ENCODE assay signal across 1 cellular context in the genomic region with DNA sequence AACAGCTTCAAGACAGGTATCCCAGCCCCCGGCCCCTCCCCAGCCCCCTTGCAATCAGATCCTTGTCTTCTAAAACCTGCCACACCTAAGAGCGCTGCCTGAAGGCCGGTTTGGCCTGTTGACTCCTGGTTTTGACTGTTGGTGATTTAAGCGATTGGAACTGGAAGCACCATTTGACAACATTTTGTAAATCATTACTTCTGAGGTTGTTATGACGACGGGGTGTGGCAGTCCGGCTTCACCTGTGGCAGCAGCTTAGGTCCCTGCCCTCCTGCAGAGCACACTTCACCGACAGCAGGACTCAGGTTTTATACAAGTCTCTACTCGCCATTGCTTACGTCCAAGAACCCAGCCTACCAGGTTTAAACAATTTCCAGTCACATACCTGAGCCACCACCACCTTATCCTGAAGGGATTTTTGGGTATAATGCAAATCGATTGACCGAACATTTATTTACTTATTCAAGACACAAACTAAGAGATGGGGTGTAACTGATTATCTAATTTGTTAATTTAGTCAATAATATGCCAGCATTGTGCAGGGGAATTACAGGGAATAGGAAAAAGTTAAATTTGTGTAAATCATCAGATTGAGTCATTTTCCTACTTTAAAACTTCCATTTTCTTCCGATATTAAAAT.
TF ChIP-seq lines count a peak whose summit lies in the region.

No MANE protein-coding gene starts in this region.

TF ChIP-seq in WTC11, 78 proteins besides CTCF, POLR2A, EP300 and RAD21 (continued from another document):
- TF ChIP-seq JAZF1 (CRISPR knock-in tag; IDR thresholded peaks at IDR 0.05) (no peak), IRF2 (CRISPR knock-in tag; IDR thresholded peaks at IDR 0.05; ENCODE audit: borderline replicate concordance, low read depth) (no peak), RELA (CRISPR knock-in tag; IDR thresholded peaks at IDR 0.05; ENCODE audit: borderline replicate concordance) (no peak), CREM (CRISPR knock-in tag; IDR thresholded peaks at IDR 0.05) (no peak), FOXP1 (CRISPR knock-in tag; IDR thresholded peaks at IDR 0.05; ENCODE audit: borderline replicate concordance) (no peak)
- TF ChIP-seq, protein P1, sequence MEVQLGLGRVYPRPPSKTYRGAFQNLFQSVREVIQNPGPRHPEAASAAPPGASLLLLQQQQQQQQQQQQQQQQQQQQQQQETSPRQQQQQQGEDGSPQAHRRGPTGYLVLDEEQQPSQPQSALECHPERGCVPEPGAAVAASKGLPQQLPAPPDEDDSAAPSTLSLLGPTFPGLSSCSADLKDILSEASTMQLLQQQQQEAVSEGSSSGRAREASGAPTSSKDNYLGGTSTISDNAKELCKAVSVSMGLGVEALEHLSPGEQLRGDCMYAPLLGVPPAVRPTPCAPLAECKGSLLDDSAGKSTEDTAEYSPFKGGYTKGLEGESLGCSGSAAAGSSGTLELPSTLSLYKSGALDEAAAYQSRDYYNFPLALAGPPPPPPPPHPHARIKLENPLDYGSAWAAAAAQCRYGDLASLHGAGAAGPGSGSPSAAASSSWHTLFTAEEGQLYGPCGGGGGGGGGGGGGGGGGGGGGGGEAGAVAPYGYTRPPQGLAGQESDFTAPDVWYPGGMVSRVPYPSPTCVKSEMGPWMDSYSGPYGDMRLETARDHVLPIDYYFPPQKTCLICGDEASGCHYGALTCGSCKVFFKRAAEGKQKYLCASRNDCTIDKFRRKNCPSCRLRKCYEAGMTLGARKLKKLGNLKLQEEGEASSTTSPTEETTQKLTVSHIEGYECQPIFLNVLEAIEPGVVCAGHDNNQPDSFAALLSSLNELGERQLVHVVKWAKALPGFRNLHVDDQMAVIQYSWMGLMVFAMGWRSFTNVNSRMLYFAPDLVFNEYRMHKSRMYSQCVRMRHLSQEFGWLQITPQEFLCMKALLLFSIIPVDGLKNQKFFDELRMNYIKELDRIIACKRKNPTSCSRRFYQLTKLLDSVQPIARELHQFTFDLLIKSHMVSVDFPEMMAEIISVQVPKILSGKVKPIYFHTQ (CRISPR knock-in tag; IDR thresholded peaks at IDR 0.05), result no peak
- TF ChIP-seq, protein P2, sequence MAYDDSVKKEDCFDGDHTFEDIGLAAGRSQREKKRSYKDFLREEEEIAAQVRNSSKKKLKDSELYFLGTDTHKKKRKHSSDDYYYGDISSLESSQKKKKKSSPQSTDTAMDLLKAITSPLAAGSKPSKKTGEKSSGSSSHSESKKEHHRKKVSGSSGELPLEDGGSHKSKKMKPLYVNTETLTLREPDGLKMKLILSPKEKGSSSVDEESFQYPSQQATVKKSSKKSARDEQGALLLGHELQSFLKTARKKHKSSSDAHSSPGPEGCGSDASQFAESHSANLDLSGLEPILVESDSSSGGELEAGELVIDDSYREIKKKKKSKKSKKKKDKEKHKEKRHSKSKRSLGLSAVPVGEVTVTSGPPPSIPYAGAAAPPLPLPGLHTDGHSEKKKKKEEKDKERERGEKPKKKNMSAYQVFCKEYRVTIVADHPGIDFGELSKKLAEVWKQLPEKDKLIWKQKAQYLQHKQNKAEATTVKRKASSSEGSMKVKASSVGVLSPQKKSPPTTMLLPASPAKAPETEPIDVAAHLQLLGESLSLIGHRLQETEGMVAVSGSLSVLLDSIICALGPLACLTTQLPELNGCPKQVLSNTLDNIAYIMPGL (CRISPR knock-in tag; IDR thresholded peaks at IDR 0.05), result no peak
- TF ChIP-seq, protein P3, sequence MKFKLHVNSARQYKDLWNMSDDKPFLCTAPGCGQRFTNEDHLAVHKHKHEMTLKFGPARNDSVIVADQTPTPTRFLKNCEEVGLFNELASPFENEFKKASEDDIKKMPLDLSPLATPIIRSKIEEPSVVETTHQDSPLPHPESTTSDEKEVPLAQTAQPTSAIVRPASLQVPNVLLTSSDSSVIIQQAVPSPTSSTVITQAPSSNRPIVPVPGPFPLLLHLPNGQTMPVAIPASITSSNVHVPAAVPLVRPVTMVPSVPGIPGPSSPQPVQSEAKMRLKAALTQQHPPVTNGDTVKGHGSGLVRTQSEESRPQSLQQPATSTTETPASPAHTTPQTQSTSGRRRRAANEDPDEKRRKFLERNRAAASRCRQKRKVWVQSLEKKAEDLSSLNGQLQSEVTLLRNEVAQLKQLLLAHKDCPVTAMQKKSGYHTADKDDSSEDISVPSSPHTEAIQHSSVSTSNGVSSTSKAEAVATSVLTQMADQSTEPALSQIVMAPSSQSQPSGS (CRISPR knock-in tag; IDR thresholded peaks at IDR 0.05; ENCODE audit: borderline replicate concordance, low read depth), result no peak
